1 cellular context compared by ENCODE assay signal in the genomic region with DNA sequence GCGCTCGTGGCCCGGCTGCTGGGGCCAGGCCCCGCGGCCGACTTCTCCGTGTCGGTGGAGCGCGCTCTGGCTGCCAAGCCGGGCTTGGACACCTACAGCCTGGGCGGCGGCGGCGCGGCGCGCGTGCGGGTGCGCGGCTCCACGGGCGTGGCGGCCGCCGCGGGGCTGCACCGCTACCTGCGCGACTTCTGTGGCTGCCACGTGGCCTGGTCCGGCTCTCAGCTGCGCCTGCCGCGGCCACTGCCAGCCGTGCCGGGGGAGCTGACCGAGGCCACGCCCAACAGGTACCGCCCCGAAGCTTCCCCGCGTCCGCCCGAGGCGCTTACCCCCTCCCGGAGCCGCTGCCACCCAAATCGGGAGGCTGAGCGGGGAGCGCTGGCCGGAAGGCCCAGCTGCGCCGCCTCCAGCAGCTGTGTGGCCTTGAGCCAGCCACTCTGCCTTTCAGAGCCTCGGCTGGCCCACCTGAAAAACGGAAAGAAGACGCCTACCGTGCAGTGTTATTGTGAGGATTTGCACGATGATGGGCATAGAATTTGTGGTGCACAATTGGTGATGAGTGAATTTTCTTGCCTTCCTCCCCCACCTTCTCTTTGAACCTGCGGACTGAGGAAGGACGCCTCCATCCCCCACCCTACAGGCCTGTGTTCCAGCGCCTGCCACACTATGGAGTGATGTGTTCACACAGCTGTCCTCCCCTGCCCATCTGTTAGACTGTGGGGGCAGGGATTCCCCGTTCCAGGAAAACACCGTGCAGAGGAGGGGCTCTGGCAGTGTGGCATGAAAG.
TF ChIP-seq lines count a peak whose summit lies in the region.

No MANE protein-coding gene starts in this region.

TF ChIP-seq in HepG2, 621 proteins besides CTCF, POLR2A, EP300 and RAD21 (continued from another document and continues in another):
- TF ChIP-seq, protein P1, sequence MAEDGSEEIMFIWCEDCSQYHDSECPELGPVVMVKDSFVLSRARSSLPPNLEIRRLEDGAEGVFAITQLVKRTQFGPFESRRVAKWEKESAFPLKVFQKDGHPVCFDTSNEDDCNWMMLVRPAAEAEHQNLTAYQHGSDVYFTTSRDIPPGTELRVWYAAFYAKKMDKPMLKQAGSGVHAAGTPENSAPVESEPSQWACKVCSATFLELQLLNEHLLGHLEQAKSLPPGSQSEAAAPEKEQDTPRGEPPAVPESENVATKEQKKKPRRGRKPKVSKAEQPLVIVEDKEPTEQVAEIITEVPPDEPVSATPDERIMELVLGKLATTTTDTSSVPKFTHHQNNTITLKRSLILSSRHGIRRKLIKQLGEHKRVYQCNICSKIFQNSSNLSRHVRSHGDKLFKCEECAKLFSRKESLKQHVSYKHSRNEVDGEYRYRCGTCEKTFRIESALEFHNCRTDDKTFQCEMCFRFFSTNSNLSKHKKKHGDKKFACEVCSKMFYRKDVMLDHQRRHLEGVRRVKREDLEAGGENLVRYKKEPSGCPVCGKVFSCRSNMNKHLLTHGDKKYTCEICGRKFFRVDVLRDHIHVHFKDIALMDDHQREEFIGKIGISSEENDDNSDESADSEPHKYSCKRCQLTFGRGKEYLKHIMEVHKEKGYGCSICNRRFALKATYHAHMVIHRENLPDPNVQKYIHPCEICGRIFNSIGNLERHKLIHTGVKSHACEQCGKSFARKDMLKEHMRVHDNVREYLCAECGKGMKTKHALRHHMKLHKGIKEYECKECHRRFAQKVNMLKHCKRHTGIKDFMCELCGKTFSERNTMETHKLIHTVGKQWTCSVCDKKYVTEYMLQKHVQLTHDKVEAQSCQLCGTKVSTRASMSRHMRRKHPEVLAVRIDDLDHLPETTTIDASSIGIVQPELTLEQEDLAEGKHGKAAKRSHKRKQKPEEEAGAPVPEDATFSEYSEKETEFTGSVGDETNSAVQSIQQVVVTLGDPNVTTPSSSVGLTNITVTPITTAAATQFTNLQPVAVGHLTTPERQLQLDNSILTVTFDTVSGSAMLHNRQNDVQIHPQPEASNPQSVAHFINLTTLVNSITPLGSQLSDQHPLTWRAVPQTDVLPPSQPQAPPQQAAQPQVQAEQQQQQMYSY (CRISPR knock-in tag; IDR thresholded peaks at IDR 0.05) = no peak; the same call in 1 of the 2 replicates
- TF ChIP-seq ZNF563 (CRISPR knock-in tag; IDR thresholded peaks at IDR 0.05) (no peak), DMAP1 (CRISPR knock-in tag; IDR thresholded peaks at IDR 0.05) (peak; percentile 83; the same call in 1 of the 2 replicates), TAF15 (IDR thresholded peaks at IDR 0.05; ENCODE audit: low read depth, low read length, poor library complexity, severe bottlenecking) (peak; percentile 27), HDAC6 (IDR thresholded peaks at IDR 0.05; ENCODE audit: low read depth, low read length) (no peak), ELF4 (CRISPR knock-in tag; IDR thresholded peaks at IDR 0.05; ENCODE audit: borderline replicate concordance) (no peak; the same call in 1 of the 2 replicates), ZNF564 (CRISPR knock-in tag; IDR thresholded peaks at IDR 0.05) (peak; percentile 75), ZNF329 (CRISPR knock-in tag; IDR thresholded peaks at IDR 0.05; ENCODE audit: low read depth) (peak; percentile 89; the same call in 1 of the 2 replicates), ZNF331 (CRISPR knock-in tag; IDR thresholded peaks at IDR 0.05) (peak; percentile 81), LCORL (IDR thresholded peaks at IDR 0.05) (peak; percentile 27; the same call in 1 of the 2 replicates), LCORL (CRISPR knock-in tag; IDR thresholded peaks at IDR 0.05) (peak; percentile 98), CENPX (CRISPR knock-in tag; IDR thresholded peaks at IDR 0.05) (no peak), THYN1 (CRISPR knock-in tag; IDR thresholded peaks at IDR 0.05; ENCODE audit: borderline replicate concordance, low read depth) (no peak), ZNF790 (CRISPR knock-in tag; IDR thresholded peaks at IDR 0.05; ENCODE audit: borderline replicate concordance) (no peak), SIX1 (CRISPR knock-in tag; IDR thresholded peaks at IDR 0.05; ENCODE audit: borderline replicate concordance) (0 out of 2 replicates have a peak, but pooled peaks have one; percentile 47), TOE1 (CRISPR knock-in tag; IDR thresholded peaks at IDR 0.05) (no peak), MAF1 (CRISPR knock-in tag; IDR thresholded peaks at IDR 0.05; ENCODE audit: borderline replicate concordance) (peak; percentile 48; the same call in 1 of the 2 replicates), IRF2 (CRISPR knock-in tag; IDR thresholded peaks at IDR 0.05) (peak; percentile 76; the same call in 1 of the 2 replicates), NFRKB (IDR thresholded peaks at IDR 0.05) (no peak)
- TF ChIP-seq, protein P2, sequence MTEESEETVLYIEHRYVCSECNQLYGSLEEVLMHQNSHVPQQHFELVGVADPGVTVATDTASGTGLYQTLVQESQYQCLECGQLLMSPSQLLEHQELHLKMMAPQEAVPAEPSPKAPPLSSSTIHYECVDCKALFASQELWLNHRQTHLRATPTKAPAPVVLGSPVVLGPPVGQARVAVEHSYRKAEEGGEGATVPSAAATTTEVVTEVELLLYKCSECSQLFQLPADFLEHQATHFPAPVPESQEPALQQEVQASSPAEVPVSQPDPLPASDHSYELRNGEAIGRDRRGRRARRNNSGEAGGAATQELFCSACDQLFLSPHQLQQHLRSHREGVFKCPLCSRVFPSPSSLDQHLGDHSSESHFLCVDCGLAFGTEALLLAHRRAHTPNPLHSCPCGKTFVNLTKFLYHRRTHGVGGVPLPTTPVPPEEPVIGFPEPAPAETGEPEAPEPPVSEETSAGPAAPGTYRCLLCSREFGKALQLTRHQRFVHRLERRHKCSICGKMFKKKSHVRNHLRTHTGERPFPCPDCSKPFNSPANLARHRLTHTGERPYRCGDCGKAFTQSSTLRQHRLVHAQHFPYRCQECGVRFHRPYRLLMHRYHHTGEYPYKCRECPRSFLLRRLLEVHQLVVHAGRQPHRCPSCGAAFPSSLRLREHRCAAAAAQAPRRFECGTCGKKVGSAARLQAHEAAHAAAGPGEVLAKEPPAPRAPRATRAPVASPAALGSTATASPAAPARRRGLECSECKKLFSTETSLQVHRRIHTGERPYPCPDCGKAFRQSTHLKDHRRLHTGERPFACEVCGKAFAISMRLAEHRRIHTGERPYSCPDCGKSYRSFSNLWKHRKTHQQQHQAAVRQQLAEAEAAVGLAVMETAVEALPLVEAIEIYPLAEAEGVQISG (CRISPR knock-in tag; IDR thresholded peaks at IDR 0.05) = peak; percentile 54; the same call in 1 of the 2 replicates
- TF ChIP-seq, protein P3, sequence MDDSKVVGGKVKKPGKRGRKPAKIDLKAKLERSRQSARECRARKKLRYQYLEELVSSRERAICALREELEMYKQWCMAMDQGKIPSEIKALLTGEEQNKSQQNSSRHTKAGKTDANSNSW (CRISPR knock-in tag; IDR thresholded peaks at IDR 0.05; ENCODE audit: borderline replicate concordance) = peak; percentile 90; the same call in 1 of the 2 replicates
- TF ChIP-seq, protein P4, sequence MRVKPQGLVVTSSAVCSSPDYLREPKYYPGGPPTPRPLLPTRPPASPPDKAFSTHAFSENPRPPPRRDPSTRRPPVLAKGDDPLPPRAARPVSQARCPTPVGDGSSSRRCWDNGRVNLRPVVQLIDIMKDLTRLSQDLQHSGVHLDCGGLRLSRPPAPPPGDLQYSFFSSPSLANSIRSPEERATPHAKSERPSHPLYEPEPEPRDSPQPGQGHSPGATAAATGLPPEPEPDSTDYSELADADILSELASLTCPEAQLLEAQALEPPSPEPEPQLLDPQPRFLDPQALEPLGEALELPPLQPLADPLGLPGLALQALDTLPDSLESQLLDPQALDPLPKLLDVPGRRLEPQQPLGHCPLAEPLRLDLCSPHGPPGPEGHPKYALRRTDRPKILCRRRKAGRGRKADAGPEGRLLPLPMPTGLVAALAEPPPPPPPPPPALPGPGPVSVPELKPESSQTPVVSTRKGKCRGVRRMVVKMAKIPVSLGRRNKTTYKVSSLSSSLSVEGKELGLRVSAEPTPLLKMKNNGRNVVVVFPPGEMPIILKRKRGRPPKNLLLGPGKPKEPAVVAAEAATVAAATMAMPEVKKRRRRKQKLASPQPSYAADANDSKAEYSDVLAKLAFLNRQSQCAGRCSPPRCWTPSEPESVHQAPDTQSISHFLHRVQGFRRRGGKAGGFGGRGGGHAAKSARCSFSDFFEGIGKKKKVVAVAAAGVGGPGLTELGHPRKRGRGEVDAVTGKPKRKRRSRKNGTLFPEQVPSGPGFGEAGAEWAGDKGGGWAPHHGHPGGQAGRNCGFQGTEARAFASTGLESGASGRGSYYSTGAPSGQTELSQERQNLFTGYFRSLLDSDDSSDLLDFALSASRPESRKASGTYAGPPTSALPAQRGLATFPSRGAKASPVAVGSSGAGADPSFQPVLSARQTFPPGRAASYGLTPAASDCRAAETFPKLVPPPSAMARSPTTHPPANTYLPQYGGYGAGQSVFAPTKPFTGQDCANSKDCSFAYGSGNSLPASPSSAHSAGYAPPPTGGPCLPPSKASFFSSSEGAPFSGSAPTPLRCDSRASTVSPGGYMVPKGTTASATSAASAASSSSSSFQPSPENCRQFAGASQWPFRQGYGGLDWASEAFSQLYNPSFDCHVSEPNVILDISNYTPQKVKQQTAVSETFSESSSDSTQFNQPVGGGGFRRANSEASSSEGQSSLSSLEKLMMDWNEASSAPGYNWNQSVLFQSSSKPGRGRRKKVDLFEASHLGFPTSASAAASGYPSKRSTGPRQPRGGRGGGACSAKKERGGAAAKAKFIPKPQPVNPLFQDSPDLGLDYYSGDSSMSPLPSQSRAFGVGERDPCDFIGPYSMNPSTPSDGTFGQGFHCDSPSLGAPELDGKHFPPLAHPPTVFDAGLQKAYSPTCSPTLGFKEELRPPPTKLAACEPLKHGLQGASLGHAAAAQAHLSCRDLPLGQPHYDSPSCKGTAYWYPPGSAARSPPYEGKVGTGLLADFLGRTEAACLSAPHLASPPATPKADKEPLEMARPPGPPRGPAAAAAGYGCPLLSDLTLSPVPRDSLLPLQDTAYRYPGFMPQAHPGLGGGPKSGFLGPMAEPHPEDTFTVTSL (CRISPR knock-in tag; IDR thresholded peaks at IDR 0.05; ENCODE audit: borderline replicate concordance) = peak; percentile 55; the same call in 1 of the 2 replicates
- TF ChIP-seq, protein P5, sequence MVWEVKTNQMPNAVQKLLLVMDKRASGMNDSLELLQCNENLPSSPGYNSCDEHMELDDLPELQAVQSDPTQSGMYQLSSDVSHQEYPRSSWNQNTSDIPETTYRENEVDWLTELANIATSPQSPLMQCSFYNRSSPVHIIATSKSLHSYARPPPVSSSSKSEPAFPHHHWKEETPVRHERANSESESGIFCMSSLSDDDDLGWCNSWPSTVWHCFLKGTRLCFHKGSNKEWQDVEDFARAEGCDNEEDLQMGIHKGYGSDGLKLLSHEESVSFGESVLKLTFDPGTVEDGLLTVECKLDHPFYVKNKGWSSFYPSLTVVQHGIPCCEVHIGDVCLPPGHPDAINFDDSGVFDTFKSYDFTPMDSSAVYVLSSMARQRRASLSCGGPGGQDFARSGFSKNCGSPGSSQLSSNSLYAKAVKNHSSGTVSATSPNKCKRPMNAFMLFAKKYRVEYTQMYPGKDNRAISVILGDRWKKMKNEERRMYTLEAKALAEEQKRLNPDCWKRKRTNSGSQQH (CRISPR knock-in tag; IDR thresholded peaks at IDR 0.05; ENCODE audit: low read depth) = peak; percentile 23; the same call in 1 of the 2 replicates
- TF ChIP-seq, protein P6, sequence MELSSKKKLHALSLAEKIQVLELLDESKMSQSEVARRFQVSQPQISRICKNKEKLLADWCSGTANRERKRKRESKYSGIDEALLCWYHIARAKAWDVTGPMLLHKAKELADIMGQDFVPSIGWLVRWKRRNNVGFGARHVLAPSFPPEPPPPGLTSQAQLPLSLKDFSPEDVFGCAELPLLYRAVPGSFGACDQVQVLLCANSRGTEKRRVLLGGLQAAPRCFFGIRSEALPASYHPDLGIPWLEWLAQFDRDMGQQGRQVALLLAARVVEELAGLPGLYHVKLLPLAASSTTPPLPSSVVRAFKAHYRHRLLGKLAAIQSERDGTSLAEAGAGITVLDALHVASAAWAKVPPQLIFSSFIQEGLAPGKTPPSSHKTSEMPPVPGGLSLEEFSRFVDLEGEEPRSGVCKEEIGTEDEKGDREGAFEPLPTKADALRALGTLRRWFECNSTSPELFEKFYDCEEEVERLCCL (CRISPR knock-in tag; IDR thresholded peaks at IDR 0.05; ENCODE audit: borderline replicate concordance) = no peak
- TF ChIP-seq, protein P7, sequence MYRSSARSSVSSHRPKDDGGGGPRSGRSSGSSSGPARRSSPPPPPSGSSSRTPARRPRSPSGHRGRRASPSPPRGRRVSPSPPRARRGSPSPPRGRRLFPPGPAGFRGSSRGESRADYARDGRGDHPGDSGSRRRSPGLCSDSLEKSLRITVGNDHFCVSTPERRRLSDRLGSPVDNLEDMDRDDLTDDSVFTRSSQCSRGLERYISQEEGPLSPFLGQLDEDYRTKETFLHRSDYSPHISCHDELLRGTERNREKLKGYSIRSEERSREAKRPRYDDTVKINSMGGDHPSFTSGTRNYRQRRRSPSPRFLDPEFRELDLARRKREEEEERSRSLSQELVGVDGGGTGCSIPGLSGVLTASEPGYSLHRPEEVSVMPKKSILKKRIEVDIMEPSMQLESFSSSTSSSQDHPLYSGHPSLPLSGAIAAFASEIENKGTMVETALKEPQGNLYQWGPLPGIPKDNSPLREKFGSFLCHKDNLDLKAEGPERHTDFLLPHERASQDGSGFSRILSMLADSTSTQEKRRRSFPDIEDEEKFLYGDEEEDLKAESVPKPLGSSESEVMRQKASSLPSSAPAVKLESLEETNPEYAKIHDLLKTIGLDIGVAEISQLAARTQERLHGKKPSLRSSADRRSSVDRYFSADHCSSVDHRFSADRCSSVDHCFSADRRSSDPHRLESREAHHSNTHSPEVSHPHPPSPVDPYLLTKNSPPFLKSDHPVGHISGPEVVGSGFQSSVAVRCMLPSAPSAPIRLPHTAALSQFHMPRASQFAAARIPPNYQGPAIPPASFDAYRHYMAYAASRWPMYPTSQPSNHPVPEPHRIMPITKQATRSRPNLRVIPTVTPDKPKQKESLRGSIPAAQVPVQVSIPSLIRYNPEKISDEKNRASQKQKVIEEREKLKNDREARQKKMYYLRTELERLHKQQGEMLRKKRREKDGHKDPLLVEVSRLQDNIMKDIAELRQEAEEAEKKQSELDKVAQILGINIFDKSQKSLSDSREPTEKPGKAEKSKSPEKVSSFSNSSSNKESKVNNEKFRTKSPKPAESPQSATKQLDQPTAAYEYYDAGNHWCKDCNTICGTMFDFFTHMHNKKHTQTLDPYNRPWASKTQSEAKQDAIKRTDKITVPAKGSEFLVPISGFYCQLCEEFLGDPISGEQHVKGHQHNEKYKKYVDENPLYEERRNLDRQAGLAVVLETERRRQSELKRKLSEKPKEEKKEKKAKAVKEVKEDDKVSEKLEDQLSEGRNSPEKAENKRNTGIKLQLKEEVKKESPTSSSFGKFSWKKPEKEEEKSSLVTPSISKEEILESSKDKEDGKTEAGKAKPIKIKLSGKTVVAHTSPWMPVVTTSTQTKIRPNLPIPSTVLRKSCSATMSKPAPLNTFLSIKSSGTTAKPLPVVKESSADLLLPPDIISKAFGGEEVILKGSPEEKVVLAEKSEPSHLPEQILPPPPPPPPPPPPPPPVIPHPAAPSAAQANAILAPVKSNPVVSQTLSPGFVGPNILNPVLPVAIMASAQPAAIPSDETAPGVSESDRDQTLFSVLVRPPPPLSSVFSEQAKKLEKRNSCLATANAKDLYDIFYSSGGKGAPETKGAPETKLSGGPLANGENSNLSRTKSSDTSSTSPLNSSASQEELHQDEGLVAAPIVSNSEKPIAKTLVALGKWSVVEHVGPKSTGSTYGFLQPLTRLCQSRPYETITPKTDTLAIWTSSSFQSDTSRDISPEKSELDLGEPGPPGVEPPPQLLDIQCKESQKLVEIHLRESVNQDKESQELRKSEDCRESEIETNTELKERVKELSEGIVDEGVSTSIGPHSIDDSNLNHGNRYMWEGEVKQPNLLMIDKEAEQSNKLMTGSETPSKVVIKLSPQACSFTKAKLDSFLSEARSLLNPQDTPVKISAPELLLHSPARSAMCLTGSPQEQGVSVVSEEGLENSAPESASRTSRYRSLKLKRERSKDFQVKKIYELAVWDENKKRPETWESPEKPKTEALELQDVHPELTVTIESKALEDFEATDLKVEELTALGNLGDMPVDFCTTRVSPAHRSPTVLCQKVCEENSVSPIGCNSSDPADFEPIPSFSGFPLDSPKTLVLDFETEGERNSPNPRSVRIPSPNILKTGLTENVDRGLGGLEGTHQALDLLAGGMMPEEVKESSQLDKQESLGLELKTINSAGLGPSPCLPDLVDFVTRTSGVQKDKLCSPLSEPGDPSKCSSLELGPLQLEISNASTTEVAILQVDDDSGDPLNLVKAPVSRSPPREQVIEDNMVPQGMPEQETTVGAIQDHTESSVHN (CRISPR knock-in tag; IDR thresholded peaks at IDR 0.05) = no peak
